ENCODE assay signal across 7 cellular contexts in the genomic region with DNA sequence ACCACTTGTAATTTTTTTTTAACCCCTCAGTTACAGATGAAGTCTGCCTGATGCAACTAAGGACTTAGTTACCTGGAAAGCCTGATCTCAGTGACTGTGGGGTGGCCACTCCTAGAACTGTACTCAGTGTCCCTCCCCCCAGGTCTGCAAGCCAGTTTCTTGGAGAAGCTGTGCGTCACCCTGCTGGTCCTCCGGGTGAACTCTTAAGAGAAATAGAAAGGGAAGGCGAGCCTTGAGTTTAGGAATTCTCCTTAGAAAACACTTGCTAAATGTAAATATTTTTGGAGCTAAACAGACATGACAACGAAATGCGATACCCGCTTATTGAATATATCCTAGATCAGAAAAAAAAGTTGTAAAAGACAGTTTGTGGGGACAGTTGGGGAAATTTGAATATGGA. TPM values are rescaled to one million over a fixed set of nuclear protein-coding genes. Genes with fewer than 3 reads are reported as not detected.
DNase-seq lines count a peak whose midpoint lies in the region; ATAC-seq and TF ChIP-seq lines count a peak whose summit lies in the region.

No MANE protein-coding gene starts in this region.

- H3K79me1 ChIP-seq in mesenchymal stem cell (replicated peaks; ENCODE audit: low read length, poor library complexity, severe bottlenecking) = peaks cover 10% of the 10 kb centered on the region

- 90% methylated on average over 3 to 6 of the region's 6 CpGs for WGBS in endodermal cell (ENCODE audit: insufficient coverage in 1 of 2, insufficient read length in 1 of 2), 2 experiments
- WGBS in mesenchymal stem cell = 72% methylated on average over 3 of the region's 6 CpGs

- no peak overlapping the region for H3K9ac ChIP-seq in endodermal cell (ENCODE audit: extremely low read depth, low read length, poor library complexity, severe bottlenecking)
- H3K9ac ChIP-seq in mesenchymal stem cell (ENCODE audit: low read length) = peak overlapping the region; percentile 87

- H3K27me3 Mint-ChIP-seq in endodermal cell (ENCODE audit: insufficient read depth) (no peaks in the 10 kb centered on the region), type B pancreatic cell (no peaks in the 10 kb centered on the region)
- no peaks in the 10 kb centered on the region for H3K27me3 Mint-ChIP-seq in activated T-helper 2 cell treated with anti-CD3 and anti-CD28 coated beads, Interferon-gamma antibody, Interleukin-2, Interleukin-4, amounts not matched to agents 10 μg/mL and 5 μg/mL and 100 μg/mL, durations not matched to agents 14 hours and 24 hours and 36 hours (ENCODE audit: low read depth)

- H3K9me3 Mint-ChIP-seq in endodermal cell (no peaks in the 10 kb centered on the region), type B pancreatic cell (no peaks in the 10 kb centered on the region)
- H3K9me3 Mint-ChIP-seq in activated T-helper 2 cell treated with anti-CD3 and anti-CD28 coated beads, Interferon-gamma antibody, Interleukin-2, Interleukin-4, amounts not matched to agents 10 μg/mL and 5 μg/mL and 100 μg/mL, durations not matched to agents 14 hours and 24 hours and 36 hours = no peaks in the 10 kb centered on the region

- no peak overlapping the region for H3K18ac ChIP-seq in mesenchymal stem cell (ENCODE audit: low read depth in 1 of 2, low read length in 2 of 2)

- no peak overlapping the region for H2BK120ac ChIP-seq in mesenchymal stem cell (ENCODE audit: low read depth, low read length)

- no peak overlapping the region for H2BK12ac ChIP-seq in mesenchymal stem cell (ENCODE audit: low read length in 2 of 2)

- H3K23ac ChIP-seq in mesenchymal stem cell (ENCODE audit: low read length in 2 of 2) = no peak overlapping the region

- no peak overlapping the region for H3K4ac ChIP-seq in mesenchymal stem cell (ENCODE audit: low read depth in 1 of 2, low read length in 2 of 2)

- H3K4me2 ChIP-seq in mesenchymal stem cell (ENCODE audit: low read length, poor library complexity, severe bottlenecking) = peak overlapping the region; percentile 78

- no peak overlapping the region for H3K14ac ChIP-seq in mesenchymal stem cell (ENCODE audit: low read length in 2 of 2)

- H3K27ac ChIP-seq in endodermal cell (ENCODE audit: low read depth, low read length) (no peak overlapping the region), mesenchymal stem cell (ENCODE audit: low read length, poor library complexity, severe bottlenecking) (peak overlapping the region; percentile 90)

- H3K27ac Mint-ChIP-seq in endodermal cell (no peak overlapping the region), type B pancreatic cell (peak overlapping the region; percentile 72)
- no peak overlapping the region for H3K27ac Mint-ChIP-seq in activated T-helper 2 cell treated with anti-CD3 and anti-CD28 coated beads, Interferon-gamma antibody, Interleukin-2, Interleukin-4, amounts not matched to agents 10 μg/mL and 5 μg/mL and 100 μg/mL, durations not matched to agents 14 hours and 24 hours and 36 hours

- no peak overlapping the region for H2AK5ac ChIP-seq in mesenchymal stem cell (ENCODE audit: low read length, severe bottlenecking)

- no peaks in the 10 kb centered on the region for H3K27me3 ChIP-seq in endodermal cell (ENCODE audit: control insufficient read depth, insufficient read depth, low read length, poor library complexity, severe bottlenecking)
- H3K27me3 ChIP-seq in mesenchymal stem cell (ENCODE audit: control insufficient read depth in 1 of 2, insufficient read depth in 1 of 2, low read length in 2 of 2) = no peaks in the 10 kb centered on the region

- TF ChIP-seq CTCF in endodermal cell (conservative IDR thresholded peaks at IDR 0.05) = peak; percentile 25
- peak; percentile 17 for TF ChIP-seq CTCF in type B pancreatic cell (conservative IDR thresholded peaks at IDR 0.05)

- DNase-seq in M059J (ENCODE audit: low read depth) (peak; percentile 84), endodermal cell (no peak), mesenchymal stem cell (peak; percentile 68), type B pancreatic cell (ENCODE audit: extremely low spot score, unreplicated experiment) (no peak), NCI-H510A treated with DMSO at 0.1 percent for 48 hours (lab: John Stamatoyannopoulos, UW) (no peak)
- no peak for DNase-seq in activated T-helper 2 cell treated with anti-CD3 and anti-CD28 coated beads, Interferon-gamma antibody, Interleukin-2, Interleukin-4, amounts not matched to agents 10 μg/mL and 5 μg/mL and 100 μg/mL, durations not matched to agents 14 hours and 24 hours and 36 hours (ENCODE audit: low spot score)

- no peaks in the 10 kb centered on the region for H3K4me1 ChIP-seq in endodermal cell (ENCODE audit: control insufficient read depth, insufficient read depth, low read length)
- H3K4me1 ChIP-seq in mesenchymal stem cell (ENCODE audit: control insufficient read depth, insufficient read depth, low read depth, low read length) = peaks cover 6% of the 10 kb centered on the region

- H3K4me3 Mint-ChIP-seq in endodermal cell = no peak overlapping the region
- H3K4me3 Mint-ChIP-seq in type B pancreatic cell = peak overlapping the region; percentile 61
- H3K4me3 Mint-ChIP-seq in activated T-helper 2 cell treated with anti-CD3 and anti-CD28 coated beads, Interferon-gamma antibody, Interleukin-2, Interleukin-4, amounts not matched to agents 10 μg/mL and 5 μg/mL and 100 μg/mL, durations not matched to agents 14 hours and 24 hours and 36 hours (ENCODE audit: low read depth) = no peak overlapping the region

- peaks cover 7% of the 10 kb centered on the region for H3K36me3 ChIP-seq in endodermal cell (ENCODE audit: control insufficient read depth, insufficient read depth, low read length)
- H3K36me3 ChIP-seq in mesenchymal stem cell (ENCODE audit: control insufficient read depth in 1 of 2, insufficient read depth in 2 of 2, low read depth in 1 of 2, low read length in 2 of 2) = peaks cover 0 to 33% of the 10 kb centered on the region in 2 experiments

- no peak overlapping the region for H2AFZ ChIP-seq in mesenchymal stem cell (ENCODE audit: low read depth, low read length)

- H3K4me1 Mint-ChIP-seq in endodermal cell (peaks cover 13% of the 10 kb centered on the region), type B pancreatic cell (ENCODE audit: unreplicated experiment) (peaks cover 35% of the 10 kb centered on the region)
- H3K4me1 Mint-ChIP-seq in activated T-helper 2 cell treated with anti-CD3 and anti-CD28 coated beads, Interferon-gamma antibody, Interleukin-2, Interleukin-4, amounts not matched to agents 10 μg/mL and 5 μg/mL and 100 μg/mL, durations not matched to agents 14 hours and 24 hours and 36 hours (ENCODE audit: low read depth) = peaks cover 6% of the 10 kb centered on the region

- H3K4me3 ChIP-seq in endodermal cell (ENCODE audit: low read length) (no peak overlapping the region), mesenchymal stem cell (ENCODE audit: insufficient read depth in 1 of 2, low read depth in 1 of 2, low read length in 2 of 2) (peak overlapping the region in 1 of 2 experiments; percentile 69)

- no peak overlapping the region for H2BK5ac ChIP-seq in mesenchymal stem cell (ENCODE audit: low read depth, low read length, poor library complexity, severe bottlenecking)

- no peak overlapping the region for H2BK15ac ChIP-seq in mesenchymal stem cell (ENCODE audit: low read depth, poor library complexity, severe bottlenecking)

- peaks cover 3% of the 10 kb centered on the region for H3K36me3 Mint-ChIP-seq in endodermal cell (ENCODE audit: low read depth)
- H3K36me3 Mint-ChIP-seq in type B pancreatic cell = peaks cover 12% of the 10 kb centered on the region
- H3K36me3 Mint-ChIP-seq in activated T-helper 2 cell treated with anti-CD3 and anti-CD28 coated beads, Interferon-gamma antibody, Interleukin-2, Interleukin-4, amounts not matched to agents 10 μg/mL and 5 μg/mL and 100 μg/mL, durations not matched to agents 14 hours and 24 hours and 36 hours (ENCODE audit: low read depth) = peaks cover 19% of the 10 kb centered on the region

- no peak overlapping the region for H4K8ac ChIP-seq in mesenchymal stem cell (ENCODE audit: low read length)

- intact Hi-C loops in activated T-helper 2 cell treated with anti-CD3 and anti-CD28 coated beads, Interferon-gamma antibody, Interleukin-2, Interleukin-4, amounts not matched to agents 10 μg/mL and 5 μg/mL and 100 μg/mL, durations not matched to agents 14 hours and 24 hours and 36 hours (cut with micrococcal nuclease) = no loop called here

- no peak overlapping the region for H4K91ac ChIP-seq in mesenchymal stem cell (ENCODE audit: low read length)

- no peak for ATAC-seq in GM19324 (IDR thresholded peaks at IDR 0.05; ENCODE audit: low FRiP score, unreplicated experiment)

- H3K9me3 ChIP-seq in endodermal cell (ENCODE audit: control insufficient read depth, low read length) (no peaks in the 10 kb centered on the region), mesenchymal stem cell (ENCODE audit: control insufficient read depth, low read length) (no peaks in the 10 kb centered on the region)

RNA-seq across cellular contexts. Expression of a gene that starts 0.7 kb away (rescaled TPM):
- total RNA-seq in M059J (2014; rRNA removed; shearing (Covaris generic)) = 30.0 and 47.6 TPM in 2 replicates
- total RNA-seq in endodermal cell (under 1 TPM; 0.55 to 0.86 TPM), type B pancreatic cell (ENCODE audit: low replicate concordance) (2.0 and 5.4 TPM in 2 replicates)
- 2.4 TPM for polyA plus RNA-seq in endodermal cell (2013, experiment 1 of 2)
- 2.5 TPM for polyA plus RNA-seq in endodermal cell (2013, experiment 2 of 2)
- polyA plus RNA-seq in mesenchymal stem cell (2013, experiment 1 of 2) = 11.9 TPM
- polyA plus RNA-seq in mesenchymal stem cell (2013, experiment 2 of 2) = 12.4 TPM
- 0.23 and 0.73 TPM in 2 replicates for total RNA-seq in activated T-helper 2 cell treated with anti-CD3 and anti-CD28 coated beads, Interferon-gamma antibody, Interleukin-2, Interleukin-4, amounts not matched to agents 10 μg/mL and 5 μg/mL and 100 μg/mL, durations not matched to agents 14 hours and 24 hours and 36 hours

RNA-seq across cellular contexts. Expression of a gene that starts 17.4 kb away (rescaled TPM):
- 96.8 and 157 TPM in 2 replicates for total RNA-seq in M059J (2014; rRNA removed; shearing (Covaris generic))
- total RNA-seq in endodermal cell (100 to 1,000 TPM; 104 to 132 TPM), type B pancreatic cell (ENCODE audit: low replicate concordance) (131 and 142 TPM in 2 replicates)
- 157 TPM for polyA plus RNA-seq in endodermal cell (2013, experiment 1 of 2)
- 145 TPM for polyA plus RNA-seq in endodermal cell (2013, experiment 2 of 2)
- polyA plus RNA-seq in mesenchymal stem cell (2013, experiment 1 of 2) = 272 TPM
- polyA plus RNA-seq in mesenchymal stem cell (2013, experiment 2 of 2) = 279 TPM
- total RNA-seq in activated T-helper 2 cell treated with anti-CD3 and anti-CD28 coated beads, Interferon-gamma antibody, Interleukin-2, Interleukin-4, amounts not matched to agents 10 μg/mL and 5 μg/mL and 100 μg/mL, durations not matched to agents 14 hours and 24 hours and 36 hours = 170 and 171 TPM in 2 replicates

RNA-seq across cellular contexts. Expression of a gene that starts 50.9 kb away (rescaled TPM):
- total RNA-seq in M059J (2014; rRNA removed; shearing (Covaris generic)) = 20.9 and 35.8 TPM in 2 replicates
- 10 to 100 TPM; 42.0 to 54.2 TPM for total RNA-seq in endodermal cell
- polyA plus RNA-seq in endodermal cell (2013, experiment 1 of 2) = 13.5 TPM
- 15.3 TPM for polyA plus RNA-seq in endodermal cell (2013, experiment 2 of 2)
- 5.2 TPM for polyA plus RNA-seq in mesenchymal stem cell (2013, experiment 1 of 2)
- 4.8 TPM for polyA plus RNA-seq in mesenchymal stem cell (2013, experiment 2 of 2)
- 23.2 and 41.4 TPM in 2 replicates for total RNA-seq in type B pancreatic cell (ENCODE audit: low replicate concordance)
- 55.5 TPM in 2 replicates for total RNA-seq in activated T-helper 2 cell treated with anti-CD3 and anti-CD28 coated beads, Interferon-gamma antibody, Interleukin-2, Interleukin-4, amounts not matched to agents 10 μg/mL and 5 μg/mL and 100 μg/mL, durations not matched to agents 14 hours and 24 hours and 36 hours

Comparison
In these comparisons a context has a peak if more than half of its experiments do, and no peak if none do; other contexts are left out.
1. DNase-seq: peak in M059J (single experiment) and mesenchymal stem cell (single experiment); none in endodermal cell (single experiment), type B pancreatic cell (single experiment), activated T-helper 2 cell treated with anti-CD3 and anti-CD28 coated beads, Interferon-gamma antibody, Interleukin-2, Interleukin-4, amounts not matched to agents 10 μg/mL and 5 μg/mL and 100 μg/mL, durations not matched to agents 14 hours and 24 hours and 36 hours (single experiment) and NCI-H510A treated with DMSO at 0.1 percent for 48 hours (single experiment).